ENCODE assay signal across 32 cellular contexts in genomic region chr9:112234779-112235178, GRCh38.
"Had no signal": no experiment of that assay in that cellular context is flagged by ENCODE, and none has a peak within 500 bp of the region (broad histone marks: within the 10 kb centered on the region; RNA-seq: fewer than 3 reads in every experiment).

No MANE protein-coding gene starts in this region.

- H3K36me3 ChIP-seq: adrenal gland had no signal

- ATAC-seq: activated naive CD4-positive, alpha-beta T cell treated with anti-CD3 and anti-CD28 coated beads, Interleukin-2, amount 50 U/mL, for 72 hours; activated T-cell treated with anti-CD3 and anti-CD28 coated beads, Interleukin-2, amount 50 U/mL, for 4 hours; PC-3 had no signal

- H3K9me3 ChIP-seq: adrenal gland, Peyer's patch, SJSA1, SK-N-SH had no signal

- FAIRE-seq: bronchial epithelial cell, TTC549 had no signal

- H3K4me3 ChIP-seq: adrenal gland, Peyer's patch, SJSA1 had no signal

- H3K27me3 ChIP-seq: adrenal gland, Peyer's patch, SJSA1 had no signal

- DNase-seq: activated B cell treated with CpG ODN at 0.5 μM for 24 hours; activated CD4-positive, alpha-beta memory T cell treated with anti-CD3 and anti-CD28 coated beads for 36 hours; activated CD4-positive, alpha-beta T cell treated with anti-CD3 and anti-CD28 coated beads for 4 hours; activated CD4-positive, alpha-beta T cell treated with anti-CD3 and anti-CD28 coated beads, Interleukin-2, amount 50 U/mL, for 1 hour; activated CD4-positive, CD25-positive, alpha-beta regulatory T cell treated with anti-CD3 and anti-CD28 coated beads, Interleukin-2, amount 50 U/mL, for 72 hours; activated CD8-positive, alpha-beta memory T cell treated with anti-CD3 and anti-CD28 coated beads, Interleukin-2, amount 50 U/mL, for 4 hours; activated gamma-delta T cell treated with Interleukin-2 at 50 U/mL for 16 hours; activated naive CD4-positive, alpha-beta T cell treated with anti-CD3 and anti-CD28 coated beads for 36 hours; activated T-cell treated with anti-CD3 and anti-CD28 coated beads for 4 hours; activated T-cell treated with anti-CD3 and anti-CD28 coated beads, Interleukin-2, amount 50 U/mL, for 4 hours; adrenal gland; caudate nucleus; cerebellar nuclear complex; NCI-H1092 treated with DMSO at 0.1 percent for 48 hours; NCI-H146; NCI-H187; NCI-H2029 treated with DMSO at 0.1 percent for 48 hours; NCI-H2107; NCI-H226; NCI-H446 treated with DMSO at 0.1 percent for 48 hours; NCI-H524; NCI-H82; NK-92 treated with Interleukin-12 subunit alpha and Interleukin-12 subunit beta, amount 100 ng/mL, for 24 hours; PC-3; Peyer's patch; RPMI8226; SHP77 treated with DMSO at 0.1 percent for 48 hours had no signal

- H3K27ac ChIP-seq: adrenal gland, Peyer's patch, SJSA1 had no signal
